ENCODE assay signal across 15 cellular contexts in the genomic region with DNA sequence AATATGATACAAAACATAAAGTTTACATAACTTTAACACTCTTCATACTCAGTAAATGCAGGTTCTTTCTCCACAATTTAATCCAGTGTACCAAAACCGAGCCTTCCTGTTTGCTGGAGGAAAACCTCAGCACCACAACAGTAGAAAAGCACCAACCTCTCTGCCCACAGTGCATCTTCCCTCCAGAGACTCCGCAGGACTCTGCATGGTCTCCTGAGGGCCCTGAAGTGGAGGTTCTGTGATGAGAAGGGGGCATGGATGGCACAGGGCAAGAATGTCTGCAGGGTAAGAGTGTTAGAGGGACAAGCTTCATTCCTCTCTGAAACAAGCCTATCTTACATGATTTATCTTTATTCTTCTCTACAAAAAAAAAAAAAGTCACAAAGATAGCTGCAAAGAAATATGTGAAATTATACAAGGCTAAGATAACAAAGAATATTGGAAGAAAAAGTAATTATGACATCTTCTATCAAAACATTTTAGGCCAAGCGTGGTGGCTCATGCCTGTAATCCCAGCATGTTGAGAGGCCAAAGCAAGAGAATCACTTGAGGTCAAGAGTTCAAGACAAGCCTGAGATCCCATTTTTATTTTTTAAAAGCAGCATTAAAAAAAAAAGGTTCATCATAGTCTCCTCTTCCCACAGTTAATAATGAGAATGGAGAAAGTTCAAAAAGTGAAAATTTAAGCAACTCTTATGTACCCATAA.
A peak's percentile ranks its signal among the peaks of the same experiment; 100 is the strongest.
DNase-seq lines count a peak whose midpoint lies in the region; ATAC-seq and TF ChIP-seq lines count a peak whose summit lies in the region.
"Had no signal": no experiment of that assay in that cellular context is flagged by ENCODE, and none has a peak within 500 bp of the region (broad histone marks: within the 10 kb centered on the region; RNA-seq: fewer than 3 reads in every experiment).

No MANE protein-coding gene starts in this region.

- H3K9me3 Mint-ChIP-seq in dendritic cell treated with granulocyte-macrophage colony-stimulating factor and Interleukin-4, amounts not matched to agents 40 ng/mL and 50 ng/mL, for 4 days, result no peaks in the 10 kb centered on the region
- H3K9me3 Mint-ChIP-seq: CD14-positive monocyte; CD4-positive, alpha-beta T cell; CD8-positive, alpha-beta memory T cell; GM23338; H9 had no signal

- intact Hi-C loops in dendritic cell treated with granulocyte-macrophage colony-stimulating factor and Interleukin-4, amounts not matched to agents 40 ng/mL and 50 ng/mL, for 4 days (cut with micrococcal nuclease), result no loop called here
- intact Hi-C loops in left ventricle myocardium inferior (cut with micrococcal nuclease), result no loop called here

- peaks cover 28% of the 10 kb centered on the region for H3K4me1 Mint-ChIP-seq in dendritic cell treated with granulocyte-macrophage colony-stimulating factor and Interleukin-4, amounts not matched to agents 40 ng/mL and 50 ng/mL, for 4 days (ENCODE audit: low read depth)
- H3K4me1 Mint-ChIP-seq: CD8-positive, alpha-beta memory T cell had no signal

- H3K4me3 ChIP-seq in BLaER1 treated with 17β-estradiol and CSF1 and Interleukin-3, amounts not matched to agents 10 nM and 100 nM, result no peak overlapping the region
- H3K4me3 ChIP-seq in Jurkat, Clone E6-1 (ENCODE audit: low read length), result no peak overlapping the region
- no peak overlapping the region for H3K4me3 ChIP-seq in left ventricle myocardium inferior
- H3K4me3 ChIP-seq: GM23338 had no signal

- peak; percentile 35 for DNase-seq in Jurkat, Clone E6-1 (ENCODE audit: low read depth, low spot score)
- DNase-seq in left ventricle myocardium inferior (no peak), NCI-H1105 treated with DMSO at 0.1 percent for 48 hours (lab: John Stamatoyannopoulos, UW) (no peak)
- DNase-seq: CD4-positive, alpha-beta T cell; CD8-positive, alpha-beta memory T cell; DMS 273 treated with DMSO at 0.1 percent for 48 hours; DMS79; GF-D8; H9 had no signal

- no peak overlapping the region for H3K4me3 Mint-ChIP-seq in dendritic cell treated with granulocyte-macrophage colony-stimulating factor and Interleukin-4, amounts not matched to agents 40 ng/mL and 50 ng/mL, for 4 days
- H3K4me3 Mint-ChIP-seq: CD14-positive monocyte; CD4-positive, alpha-beta T cell; CD8-positive, alpha-beta memory T cell; GM23338; H9 had no signal

- peaks cover 25 to 78% (median 57%) of the 10 kb centered on the region in 10 experiments for H3K4me1 ChIP-seq in BLaER1 treated with 17β-estradiol and CSF1 and Interleukin-3, amounts not matched to agents 10 nM and 100 nM
- no peaks in the 10 kb centered on the region for H3K4me1 ChIP-seq in left ventricle myocardium inferior

- H3K27ac ChIP-seq in BLaER1 treated with 17β-estradiol and CSF1 and Interleukin-3, amounts not matched to agents 10 nM and 100 nM, result no peak overlapping the region
- H3K27ac ChIP-seq in left ventricle myocardium inferior (replicated peaks), result no peak overlapping the region

- no peak for ATAC-seq in HG02870 (IDR thresholded peaks at IDR 0.05; ENCODE audit: unreplicated experiment)
- ATAC-seq: GM23338, HCT116 had no signal

- H3K9ac ChIP-seq in BLaER1 treated with 17β-estradiol and CSF1 and Interleukin-3, amounts not matched to agents 10 nM and 100 nM, result no peak overlapping the region

- H3K36me3 ChIP-seq in BLaER1 treated with 17β-estradiol and CSF1 and Interleukin-3, amounts not matched to agents 10 nM and 100 nM, result no peaks in the 10 kb centered on the region
- H3K36me3 ChIP-seq in left ventricle myocardium inferior, result no peaks in the 10 kb centered on the region

- H3K27me3 ChIP-seq in BLaER1 treated with 17β-estradiol and CSF1 and Interleukin-3, amounts not matched to agents 10 nM and 100 nM, result peaks cover 0 to 8% (median 0%) of the 10 kb centered on the region in 11 experiments; a peak in 2 of 22 replicates
- peaks cover 89% of the 10 kb centered on the region for H3K27me3 ChIP-seq in left ventricle myocardium inferior (ENCODE audit: low read depth)

- no peaks in the 10 kb centered on the region for H3K36me3 Mint-ChIP-seq in dendritic cell treated with granulocyte-macrophage colony-stimulating factor and Interleukin-4, amounts not matched to agents 40 ng/mL and 50 ng/mL, for 4 days (ENCODE audit: low read depth)
- H3K36me3 Mint-ChIP-seq: CD14-positive monocyte; CD8-positive, alpha-beta memory T cell had no signal

- H3K27me3 Mint-ChIP-seq in dendritic cell treated with granulocyte-macrophage colony-stimulating factor and Interleukin-4, amounts not matched to agents 40 ng/mL and 50 ng/mL, for 4 days, result peaks cover 14% of the 10 kb centered on the region

- H4K20me1 ChIP-seq in BLaER1 treated with 17β-estradiol and CSF1 and Interleukin-3, amounts not matched to agents 10 nM and 100 nM, result peaks cover 0 to 5% (median 0%) of the 10 kb centered on the region in 11 experiments; a peak in 1 of 22 replicates

- peak overlapping the region; percentile 23 for H3K27ac Mint-ChIP-seq in dendritic cell treated with granulocyte-macrophage colony-stimulating factor and Interleukin-4, amounts not matched to agents 40 ng/mL and 50 ng/mL, for 4 days
- H3K27ac Mint-ChIP-seq: CD14-positive monocyte; CD4-positive, alpha-beta T cell; GM23338; H9 had no signal

- H3K4me2 ChIP-seq in BLaER1 treated with 17β-estradiol and CSF1 and Interleukin-3, amounts not matched to agents 10 nM and 100 nM, result peak overlapping the region in 8 of 11 experiments; percentile 46 to 75 (median 70); a peak in 17 of 22 replicates
- H3K4me2 ChIP-seq: GM23338 had no signal

- H3K9me3 ChIP-seq in BLaER1 treated with 17β-estradiol and CSF1 and Interleukin-3, amounts not matched to agents 10 nM and 100 nM (replicated peaks in 1 of 11), result no peaks in the 10 kb centered on the region
- H3K9me3 ChIP-seq in left ventricle myocardium inferior (replicated peaks), result no peaks in the 10 kb centered on the region

- no peak for TF ChIP-seq CTCF in left ventricle myocardium inferior (IDR thresholded peaks at IDR 0.05; ENCODE audit: borderline replicate concordance)
